Comparison of ENCODE assay signal across 13 cellular contexts in the genomic region with DNA sequence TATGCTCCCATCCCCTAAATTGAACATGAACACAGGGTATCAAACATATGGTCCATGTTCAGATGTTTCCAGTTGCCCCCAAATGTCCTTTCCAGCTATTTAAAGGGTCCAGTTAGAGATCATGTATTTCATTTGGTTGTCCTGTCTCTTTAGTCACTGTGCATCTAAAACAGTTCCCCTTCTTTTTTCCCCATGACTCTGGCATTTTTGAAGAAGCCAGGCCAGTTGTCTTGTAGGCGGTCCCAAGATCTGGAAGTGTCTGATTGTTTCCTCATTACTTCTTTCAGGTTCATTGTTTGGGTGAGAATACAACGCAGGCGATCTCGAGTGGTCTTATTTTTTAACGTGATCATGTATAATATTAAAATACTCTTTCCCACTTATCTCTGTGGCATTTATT. TPM values are rescaled to one million over a fixed set of nuclear protein-coding genes. Genes with fewer than 3 reads are reported as not detected.
"Had no signal": no experiment of that assay in that cellular context is flagged by ENCODE, and none has a peak within 500 bp of the region (broad histone marks: within the 10 kb centered on the region; RNA-seq: fewer than 3 reads in every experiment).

No MANE protein-coding gene starts in this region.

- DNase-seq: activated CD4-positive, alpha-beta T cell treated with anti-CD3 and anti-CD28 coated beads, Interleukin-2, amount 10 ng/mL, durations not matched to agents 24 days and 14 days; activated CD8-positive, alpha-beta memory T cell treated with anti-CD3 and anti-CD28 coated beads for 24 hours; activated naive CD4-positive, alpha-beta T cell treated with anti-CD3 and anti-CD28 coated beads for 36 hours; foreskin melanocyte; kidney; left ventricle myocardium superior; pancreas; substantia nigra; T-helper 1 cell; transverse colon had no signal

- H3K27ac ChIP-seq: neural progenitor cell, pancreas, transverse colon had no signal

- H3K9me3 ChIP-seq: pancreas, transverse colon had no signal

- H3K36me3 ChIP-seq: neural progenitor cell, pancreas, transverse colon had no signal

- H3K4me1 ChIP-seq: pancreas had no signal

- ATAC-seq: activated T-helper 17 cell treated with anti-CD3 and anti-CD28 coated beads, Interleukin-2, amount 50 U/mL, for 72 hours; left ventricle myocardium superior; WTC11 had no signal

- H3K27me3 ChIP-seq: pancreas, transverse colon had no signal

- H3K4me3 ChIP-seq: neural progenitor cell, pancreas, transverse colon had no signal

RNA-seq across cellular contexts. Expression of a gene that starts 7.9 kb away (rescaled TPM):
- total RNA-seq: activated CD4-positive, alpha-beta T cell treated with anti-CD3 and anti-CD28 coated beads, Interleukin-2, amount 10 ng/mL, durations not matched to agents 24 days and 14 days had no signal
